ENCODE assay signal across 8 cellular contexts in genomic region chr9:4662108-4662988, GRCh38.
DNase-seq lines count a peak whose midpoint lies in the region; ATAC-seq and TF ChIP-seq lines count a peak whose summit lies in the region.

Gene PLPP6 (plus strand): TSS chr9:4662294. CDS start chr9:4662376, 82 bp downstream.

- peak within 1 kb of the TSS; percentile 92 for H3K4me3 ChIP-seq in choroid plexus epithelial cell (ENCODE audit: low read depth, low read length)

- DNase-seq in Ammon's horn (ENCODE audit: low spot score), result peak; percentile 90
- peak; percentile 89 for DNase-seq in NCI-H226
- DNase-seq in activated CD4-positive, alpha-beta T cell treated with anti-CD3 and anti-CD28 coated beads for 1 hour, result peak; percentile 59
- peak; percentile 85 for DNase-seq in choroid plexus epithelial cell (ENCODE audit: low read depth)
- peak; percentile 83 for DNase-seq in kidney glomerular epithelial cell (lab: John Stamatoyannopoulos, UW)
- peak; percentile 38 to 69 (median 57) for DNase-seq in stimulated activated CD4-positive, alpha-beta T cell treated with anti-CD3 and anti-CD28 coated beads, Interleukin-1b, Interleukin-23, amount 100 ng/mL, for 24 hours (ENCODE audit: low read depth in 4 of 4, low spot score in 1 of 4)

- ATAC-seq in GM19023 (IDR thresholded peaks at IDR 0.05; ENCODE audit: unreplicated experiment), result peak; percentile 86
- peak; percentile 72 for ATAC-seq in HG03159 (IDR thresholded peaks at IDR 0.05; ENCODE audit: unreplicated experiment)

- peak; percentile 68 for TF ChIP-seq CTCF in choroid plexus epithelial cell (conservative IDR thresholded peaks at IDR 0.05; ENCODE audit: low read depth, low read length)

Comparison
In these comparisons a context has a peak if more than half of its experiments do, and no peak if none do; other contexts are left out.
1. Peak in every context shown above with its lines: DNase-seq, ATAC-seq and H3K4me3 ChIP-seq.